ENCODE assay signal across 8 cellular contexts in the genomic region with DNA sequence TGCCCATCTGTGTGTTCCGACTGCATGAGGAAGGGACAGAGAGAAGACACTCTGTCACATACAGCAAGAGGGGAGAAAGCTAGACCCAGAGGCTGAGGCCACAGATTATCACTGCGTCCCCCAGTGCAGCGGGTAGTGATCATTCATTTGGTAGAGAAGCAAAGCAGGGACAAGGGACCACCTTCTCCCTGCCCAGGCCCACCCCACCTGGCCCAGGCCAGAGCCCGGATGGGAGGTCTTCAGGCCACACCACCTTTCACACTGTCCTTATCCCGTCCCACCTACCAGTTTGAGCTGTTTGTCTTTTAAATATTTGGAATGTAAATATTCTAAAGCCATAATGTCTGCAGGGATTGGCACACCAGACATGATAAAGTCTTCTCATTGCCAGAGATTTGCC. TPM values are rescaled to one million over a fixed set of nuclear protein-coding genes. Genes with fewer than 3 reads are reported as not detected.
DNase-seq lines count a peak whose midpoint lies in the region; ATAC-seq, FAIRE-seq and TF ChIP-seq lines count a peak whose summit lies in the region.

No MANE protein-coding gene starts in this region.

- H3K27me3 Mint-ChIP-seq in activated naive CD8-positive, alpha-beta T cell treated with anti-CD3 and anti-CD28 coated beads for 36 hours, result no peaks in the 10 kb centered on the region

- ATAC-seq in gastrocnemius medialis, result no peak

- H3K36me3 Mint-ChIP-seq in activated naive CD8-positive, alpha-beta T cell treated with anti-CD3 and anti-CD28 coated beads for 36 hours, result peaks cover 34% of the 10 kb centered on the region

- peak overlapping the region; percentile 88 for H3K4me2 ChIP-seq in BLaER1

- TF ChIP-seq CTCF in gastrocnemius medialis (IDR thresholded peaks at IDR 0.05 in 4 of 5, conservative IDR thresholded peaks at IDR 0.05 in 1 of 5), result no peak

- peaks cover 40% of the 10 kb centered on the region for H3K4me1 Mint-ChIP-seq in activated naive CD8-positive, alpha-beta T cell treated with anti-CD3 and anti-CD28 coated beads for 36 hours

- no peak overlapping the region for H3K27ac ChIP-seq in BLaER1
- H3K27ac ChIP-seq in mesodermal cell (ENCODE audit: low read depth, low read length, severe bottlenecking), result peak overlapping the region; percentile 54
- peak overlapping the region in 2 of 4 donors; percentile 10 to 16 for H3K27ac ChIP-seq in gastrocnemius medialis

- WGBS in mesodermal cell (ENCODE audit: insufficient coverage in 2 of 2), 2 experiments, result 83 to 100% methylated on average over 1 of the region's 5 CpGs

- in situ Hi-C loops in gastrocnemius medialis (cut with MboI; ENCODE audit: low sequenced_read_pairs in 4 of 4), result no loop called here

- intact Hi-C loops in gastrocnemius medialis (cut with DNase I; ENCODE audit: low total_unique reads), result no loop called here

- no peaks in the 10 kb centered on the region for H3K9me3 Mint-ChIP-seq in activated naive CD8-positive, alpha-beta T cell treated with anti-CD3 and anti-CD28 coated beads for 36 hours

- H3K4me1 ChIP-seq in BLaER1 (peaks cover 82% of the 10 kb centered on the region), mesodermal cell (ENCODE audit: control insufficient read depth, insufficient read depth, low read length, poor library complexity, severe bottlenecking) (peaks cover 42% of the 10 kb centered on the region), gastrocnemius medialis (no peaks in the 10 kb centered on the region)

- no peak for DNase-seq in GM19239 (ENCODE audit: insufficient read length, low spot score)
- no peak for DNase-seq in activated naive CD8-positive, alpha-beta T cell treated with anti-CD3 and anti-CD28 coated beads for 36 hours
- DNase-seq in stimulated activated naive CD4-positive, alpha-beta T cell (lab: John Stamatoyannopoulos, UW), result no peak
- no peak for DNase-seq in NCI-H2227 treated with DMSO at 0.1 percent for 48 hours (lab: John Stamatoyannopoulos, UW)
- DNase-seq in gastrocnemius medialis, result no peak
- no peak for DNase-seq in RCC 7860 (ENCODE audit: low spot score)

- H3K36me3 ChIP-seq in BLaER1 (peaks cover 81% of the 10 kb centered on the region), mesodermal cell (ENCODE audit: control insufficient read depth, insufficient read depth, low read length) (peaks cover 84% of the 10 kb centered on the region), gastrocnemius medialis (peaks cover 2 to 54% of the 10 kb centered on the region in 2 donors)

- peaks cover 90% of the 10 kb centered on the region for H4K20me1 ChIP-seq in BLaER1

- no peak overlapping the region for H3K4me3 ChIP-seq in BLaER1
- no peak overlapping the region for H3K4me3 ChIP-seq in mesodermal cell (ENCODE audit: extremely low read depth, insufficient read depth, low read length, poor library complexity, severe bottlenecking)
- no peak overlapping the region for H3K4me3 ChIP-seq in gastrocnemius medialis

- H3K4me3 Mint-ChIP-seq in activated naive CD8-positive, alpha-beta T cell treated with anti-CD3 and anti-CD28 coated beads for 36 hours, result peak overlapping the region; percentile 16

- H3K27me3 ChIP-seq in BLaER1 (no peaks in the 10 kb centered on the region), gastrocnemius medialis (no peaks in the 10 kb centered on the region)

- TF ChIP-seq POLR2A in gastrocnemius medialis (IDR thresholded peaks at IDR 0.05), result no peak

- H3K9me3 ChIP-seq in BLaER1, result no peaks in the 10 kb centered on the region
- H3K9me3 ChIP-seq in mesodermal cell (ENCODE audit: control insufficient read depth, low read length), result no peaks in the 10 kb centered on the region
- no peaks in the 10 kb centered on the region for H3K9me3 ChIP-seq in gastrocnemius medialis

- peak; percentile 44 for FAIRE-seq in GM19239 (lab: Jason Lieb, UNC)
- no peak for FAIRE-seq in RCC 7860 (lab: Jason Lieb, UNC)

- peak overlapping the region; percentile 93 for H3K27ac Mint-ChIP-seq in activated naive CD8-positive, alpha-beta T cell treated with anti-CD3 and anti-CD28 coated beads for 36 hours

- H3K9ac ChIP-seq in BLaER1, result no peak overlapping the region

RNA-seq across cellular contexts. Expression of a gene that starts 10.6 kb away (rescaled TPM):
- total RNA-seq in activated naive CD8-positive, alpha-beta T cell treated with anti-CD3 and anti-CD28 coated beads for 36 hours, result 10 to 100 TPM; 50.0 to 50.3 TPM
- polyA plus RNA-seq in mesodermal cell (2013, experiment 1 of 2), result 37.3 TPM
- 34.3 TPM for polyA plus RNA-seq in mesodermal cell (2013, experiment 2 of 2)
- total RNA-seq in gastrocnemius medialis, result 10 to 100 TPM; 36.1 to 81.9 (median 66.5) TPM

RNA-seq across cellular contexts. Expression of a gene that starts 47.4 kb away (rescaled TPM):
- 10 to 100 TPM; 72.2 to 74.1 TPM for total RNA-seq in activated naive CD8-positive, alpha-beta T cell treated with anti-CD3 and anti-CD28 coated beads for 36 hours
- 26.8 TPM for polyA plus RNA-seq in mesodermal cell (2013, experiment 1 of 2)
- 19.3 TPM for polyA plus RNA-seq in mesodermal cell (2013, experiment 2 of 2)
- total RNA-seq in gastrocnemius medialis, result 10 to 100 TPM in 3 of 4 donors, 1 to 10 TPM in 1; 4.8 to 21.5 (median 12.0) TPM
